In genomic region chr15:74050127-74050526, GRCh38 we compare ENCODE assay signal across 1 cellular context.
TF ChIP-seq lines count a peak whose summit lies in the region.

No MANE protein-coding gene starts in this region.

TF ChIP-seq in H1, 55 proteins besides CTCF, POLR2A, EP300 and RAD21 (continued from another document):
- no peak for TF ChIP-seq JUN (IDR thresholded peaks at IDR 0.05; ENCODE audit: low read depth, low read length)
- TF ChIP-seq RFX5 (IDR thresholded peaks at IDR 0.05; ENCODE audit: borderline replicate concordance, low read depth, low read length): no peak
- no peak for TF ChIP-seq TAF1 (IDR thresholded peaks at IDR 0.05; ENCODE audit: low read depth, low read length)
